ENCODE assay signal across 16 cellular contexts in genomic region chr3:157429703-157430102, GRCh38. TPM values are rescaled to one million over a fixed set of nuclear protein-coding genes. Genes with fewer than 3 reads are reported as not detected.
DNase-seq lines count a peak whose midpoint lies in the region; ATAC-seq, FAIRE-seq and TF ChIP-seq lines count a peak whose summit lies in the region.
"Had no signal": no experiment of that assay in that cellular context is flagged by ENCODE, and none has a peak within 500 bp of the region (broad histone marks: within the 10 kb centered on the region; RNA-seq: fewer than 3 reads in every experiment).

No MANE protein-coding gene starts in this region.

- TF ChIP-seq CTCF in HFFc6 (IDR thresholded peaks at IDR 0.05) (no peak), uterus (IDR thresholded peaks at IDR 0.05) (no peak), right atrium auricular region (IDR thresholded peaks at IDR 0.05) (no peak)

- H3K27me3 ChIP-seq in uterus = no peaks in the 10 kb centered on the region
- no peaks in the 10 kb centered on the region for H3K27me3 ChIP-seq in small intestine (ENCODE audit: control insufficient read depth in 2 of 2, insufficient read depth in 2 of 2, low read length in 2 of 2)
- H3K27me3 ChIP-seq in right atrium auricular region = no peaks in the 10 kb centered on the region

- H3K36me3 Mint-ChIP-seq in HFFc6 (ENCODE audit: low read depth) = peaks cover 28% of the 10 kb centered on the region
- H3K36me3 Mint-ChIP-seq: CD4-positive, CD25-positive, alpha-beta regulatory T cell had no signal

- intact Hi-C loops in uterus (cut with DNase I; ENCODE audit: low total_unique reads) = no loop called here

- peaks cover 29% of the 10 kb centered on the region for H3K4me1 Mint-ChIP-seq in HFFc6 (ENCODE audit: low read depth)
- H3K4me1 Mint-ChIP-seq: activated T-helper 17 cell treated with anti-CD3 and anti-CD28 coated beads, Interleukin-2, amount 50 U/mL, for 72 hours; CD4-positive, CD25-positive, alpha-beta regulatory T cell had no signal

- H3K4me3 Mint-ChIP-seq in HFFc6 = no peak overlapping the region
- H3K4me3 Mint-ChIP-seq: activated T-helper 17 cell treated with anti-CD3 and anti-CD28 coated beads, Interleukin-2, amount 50 U/mL, for 72 hours; brain; CD4-positive, CD25-positive, alpha-beta regulatory T cell; stimulated activated naive CD8-positive, alpha-beta T cell treated with anti-CD3 and anti-CD28 coated beads, Interleukin-15, Interleukin-2, amounts not matched to agents 100 ng/mL and 50 ng/mL, for 24 hours; T-helper 1 cell treated with Interleukin-12 subunit alpha and Interleukin-12 subunit beta and Interleukin-4 antibody, amounts not matched to agents 30 μg/mL and 1 μg/mL, for 36 hours had no signal

- no peaks in the 10 kb centered on the region for H3K36me3 ChIP-seq in uterus
- H3K36me3 ChIP-seq in small intestine (ENCODE audit: control insufficient read depth in 2 of 2, insufficient read depth in 2 of 2, low read length in 2 of 2) = no peaks in the 10 kb centered on the region
- no peaks in the 10 kb centered on the region for H3K36me3 ChIP-seq in right atrium auricular region

- ATAC-seq in SK-N-SH treated with all-trans-retinoic acid at 6 μM for 48 hours (peak; percentile 60; the same call in 1 of the 3 replicates), GM18511 (IDR thresholded peaks at IDR 0.05; ENCODE audit: unreplicated experiment) (no peak)
- ATAC-seq: activated T-helper 17 cell treated with anti-CD3 and anti-CD28 coated beads, Interleukin-2, amount 50 U/mL, for 72 hours; HCT116 had no signal

- no peak for TF ChIP-seq POLR2A in uterus (IDR thresholded peaks at IDR 0.05)

- H3K4me1 ChIP-seq in uterus (no peaks in the 10 kb centered on the region), small intestine (ENCODE audit: control insufficient read depth in 2 of 2, insufficient read depth in 1 of 2, low read depth in 1 of 2, low read length in 1 of 2) (no peaks in the 10 kb centered on the region), right atrium auricular region (no peaks in the 10 kb centered on the region)

- FAIRE-seq in small intestine (lab: Jason Lieb, UNC) = no peak

- H3K27ac ChIP-seq in uterus (no peak overlapping the region), small intestine (ENCODE audit: low read depth in 1 of 2, low read length in 1 of 2) (no peak overlapping the region), right atrium auricular region (no peak overlapping the region)
- H3K27ac ChIP-seq: HL-60 had no signal

- H3K9me3 ChIP-seq in uterus (no peaks in the 10 kb centered on the region), small intestine (ENCODE audit: control insufficient read depth, low read depth) (no peaks in the 10 kb centered on the region), right atrium auricular region (no peaks in the 10 kb centered on the region)

- H3K9me3 Mint-ChIP-seq in HFFc6 = no peaks in the 10 kb centered on the region; the same call in 1 of the 2 replicates
- H3K9me3 Mint-ChIP-seq: stimulated activated naive CD8-positive, alpha-beta T cell treated with anti-CD3 and anti-CD28 coated beads, Interleukin-15, Interleukin-2, amounts not matched to agents 100 ng/mL and 50 ng/mL, for 24 hours; T-helper 1 cell treated with Interleukin-12 subunit alpha and Interleukin-12 subunit beta and Interleukin-4 antibody, amounts not matched to agents 30 μg/mL and 1 μg/mL, for 36 hours had no signal

- 70 to 84% (median 73%) methylated on average over 2 of the region's 2 CpGs for WGBS in small intestine, 3 donors

- H3K4me3 ChIP-seq in uterus = no peak overlapping the region
- H3K4me3 ChIP-seq in small intestine (ENCODE audit: low read depth in 1 of 2, low read length in 2 of 2) = no peak overlapping the region
- H3K4me3 ChIP-seq in right atrium auricular region = no peak overlapping the region

- no peaks in the 10 kb centered on the region for H3K27me3 Mint-ChIP-seq in HFFc6 (ENCODE audit: insufficient read depth)
- H3K27me3 Mint-ChIP-seq: brain had no signal

- H3K27ac Mint-ChIP-seq in HFFc6 = peak overlapping the region; percentile 48
- H3K27ac Mint-ChIP-seq: activated T-helper 17 cell treated with anti-CD3 and anti-CD28 coated beads, Interleukin-2, amount 50 U/mL, for 72 hours; CD4-positive, CD25-positive, alpha-beta regulatory T cell; stimulated activated naive CD8-positive, alpha-beta T cell treated with anti-CD3 and anti-CD28 coated beads, Interleukin-15, Interleukin-2, amounts not matched to agents 100 ng/mL and 50 ng/mL, for 24 hours; T-helper 1 cell treated with Interleukin-12 subunit alpha and Interleukin-12 subunit beta and Interleukin-4 antibody, amounts not matched to agents 30 μg/mL and 1 μg/mL, for 36 hours had no signal

- DNase-seq in COLO829 (ENCODE audit: low spot score) (peak; percentile 84), HFFc6 (no peak), foreskin melanocyte (peak; percentile 51), uterus (no peak), small intestine (no peak), right atrium auricular region (ENCODE audit: low spot score) (no peak)
- DNase-seq: CD4-positive, CD25-positive, alpha-beta regulatory T cell; head of caudate nucleus had no signal

TF ChIP-seq in SK-N-SH treated with all-trans-retinoic acid at 6 μM for 48 hours, 23 proteins besides CTCF, POLR2A, EP300 and RAD21:
- TF ChIP-seq CSDC2 (CRISPR knock-in tag; IDR thresholded peaks at IDR 0.05) (no peak), BACH2 (CRISPR knock-in tag; IDR thresholded peaks at IDR 0.05; ENCODE audit: borderline replicate concordance) (no peak), ARNTL (CRISPR knock-in tag; IDR thresholded peaks at IDR 0.05; ENCODE audit: borderline replicate concordance, low read depth) (no peak), TOX (CRISPR knock-in tag; IDR thresholded peaks at IDR 0.05; ENCODE audit: borderline replicate concordance) (no peak)
TF ChIP-seq in SK-N-SH treated with all-trans-retinoic acid at 6 μM for 48 hours: peak in this region for 0.

RNA-seq across cellular contexts. Expression of gene PTX3, which starts 6.9 kb away (rescaled TPM):
- 10 to 100 TPM; 21.0 to 45.4 (median 44.5) TPM for total RNA-seq in HFFc6 (2021; fragmentation: NEBNext Ultra II Directional; extraction: Animal tissue kit (Norgen Biotek cat#: 25700))
- total RNA-seq in uterus (1 to 10 TPM in 1 of 4 donors, under 1 TPM in 1, not detected in 2; 0.82 to 7.9 TPM), right atrium auricular region (1 to 10 TPM in 1 of 2 donors, under 1 TPM in 1; 0.59 to 2.6 TPM)
- 10 to 100 TPM in 1 of 3 donors, 1 to 10 TPM in 2; 1.1 to 11.8 (median 2.2) TPM for polyA plus RNA-seq in small intestine
- polyA plus RNA-seq: CD4-positive, CD25-positive, alpha-beta regulatory T cell had no signal

Comparison
In these comparisons a context has a peak if more than half of its experiments do, and no peak if none do; other contexts are left out.
1. DNase-seq: peak in COLO829 (single experiment) and foreskin melanocyte (single experiment); none in HFFc6 (single experiment), uterus (0 of 2), small intestine (single experiment) and right atrium auricular region (single experiment).